In the genomic region with DNA sequence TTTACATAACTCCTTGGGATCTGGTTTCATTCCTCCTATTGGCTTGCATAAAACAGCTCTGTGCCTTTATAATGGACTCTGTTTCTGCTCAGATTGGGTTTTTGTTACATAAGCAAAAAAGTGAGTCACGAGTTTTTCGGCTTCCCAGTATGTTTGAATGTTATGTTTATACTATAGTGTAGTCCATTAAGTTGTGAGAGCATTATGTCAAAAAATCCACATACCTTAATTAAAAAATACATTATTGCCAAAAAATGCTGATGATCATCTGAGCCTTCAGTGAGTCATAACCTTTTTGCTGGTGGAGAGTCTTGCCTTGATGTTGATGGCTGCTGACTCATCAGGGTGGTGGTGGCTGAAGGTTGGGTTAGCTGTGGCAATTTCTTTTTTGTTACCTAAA, we compare ENCODE assay signal across 1 cellular context.
TF ChIP-seq lines count a peak whose summit lies in the region.

No MANE protein-coding gene starts in this region.

TF ChIP-seq in HCT116, 20 proteins besides CTCF, POLR2A, EP300 and RAD21 (continued from another document):
- TF ChIP-seq, protein P1, sequence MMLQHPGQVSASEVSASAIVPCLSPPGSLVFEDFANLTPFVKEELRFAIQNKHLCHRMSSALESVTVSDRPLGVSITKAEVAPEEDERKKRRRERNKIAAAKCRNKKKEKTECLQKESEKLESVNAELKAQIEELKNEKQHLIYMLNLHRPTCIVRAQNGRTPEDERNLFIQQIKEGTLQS (IDR thresholded peaks at IDR 0.05), result no peak
- TF ChIP-seq CEBPB (IDR thresholded peaks at IDR 0.05; ENCODE audit: low read depth) (no peak), SP1 (IDR thresholded peaks at IDR 0.05; ENCODE audit: low read depth) (no peak), ZFX (IDR thresholded peaks at IDR 0.05) (no peak), SRF (IDR thresholded peaks at IDR 0.05; ENCODE audit: low read depth) (no peak), ELF1 (IDR thresholded peaks at IDR 0.05; ENCODE audit: borderline replicate concordance, low read depth) (no peak), SIN3A (IDR thresholded peaks at IDR 0.05; ENCODE audit: low read depth) (no peak), EZH2phosphoT487 (IDR thresholded peaks at IDR 0.05; ENCODE audit: borderline replicate concordance) (no peak), POLR2AphosphoS5 (IDR thresholded peaks at IDR 0.05; ENCODE audit: low read depth, low read length) (no peak), FOSL1 (IDR thresholded peaks at IDR 0.05; ENCODE audit: low read depth) (peak; percentile 64), CBX3 (IDR thresholded peaks at IDR 0.05; ENCODE audit: low read depth) (no peak), YY1 (IDR thresholded peaks at IDR 0.05; ENCODE audit: extremely low read depth, insufficient replicate concordance, low read depth, low read length) (no peak), JUND (IDR thresholded peaks at IDR 0.05) (peak; percentile 59; the same call in 1 of the 2 replicates), TCF7L2 (IDR thresholded peaks at IDR 0.05; ENCODE audit: borderline replicate concordance, extremely low read depth, insufficient read depth, insufficient read length) (peak; percentile 74)
- TF ChIP-seq, protein P2, sequence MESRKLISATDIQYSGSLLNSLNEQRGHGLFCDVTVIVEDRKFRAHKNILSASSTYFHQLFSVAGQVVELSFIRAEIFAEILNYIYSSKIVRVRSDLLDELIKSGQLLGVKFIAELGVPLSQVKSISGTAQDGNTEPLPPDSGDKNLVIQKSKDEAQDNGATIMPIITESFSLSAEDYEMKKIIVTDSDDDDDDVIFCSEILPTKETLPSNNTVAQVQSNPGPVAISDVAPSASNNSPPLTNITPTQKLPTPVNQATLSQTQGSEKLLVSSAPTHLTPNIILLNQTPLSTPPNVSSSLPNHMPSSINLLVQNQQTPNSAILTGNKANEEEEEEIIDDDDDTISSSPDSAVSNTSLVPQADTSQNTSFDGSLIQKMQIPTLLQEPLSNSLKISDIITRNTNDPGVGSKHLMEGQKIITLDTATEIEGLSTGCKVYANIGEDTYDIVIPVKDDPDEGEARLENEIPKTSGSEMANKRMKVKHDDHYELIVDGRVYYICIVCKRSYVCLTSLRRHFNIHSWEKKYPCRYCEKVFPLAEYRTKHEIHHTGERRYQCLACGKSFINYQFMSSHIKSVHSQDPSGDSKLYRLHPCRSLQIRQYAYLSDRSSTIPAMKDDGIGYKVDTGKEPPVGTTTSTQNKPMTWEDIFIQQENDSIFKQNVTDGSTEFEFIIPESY (IDR thresholded peaks at IDR 0.05; ENCODE audit: extremely low read depth, insufficient replicate concordance, low read length), result no peak
- TF ChIP-seq, protein P3, sequence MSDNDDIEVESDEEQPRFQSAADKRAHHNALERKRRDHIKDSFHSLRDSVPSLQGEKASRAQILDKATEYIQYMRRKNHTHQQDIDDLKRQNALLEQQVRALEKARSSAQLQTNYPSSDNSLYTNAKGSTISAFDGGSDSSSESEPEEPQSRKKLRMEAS (IDR thresholded peaks at IDR 0.05), result no peak
